Comparison of ENCODE assay signal across 16 cellular contexts in genomic region chr18:13589943-13590342, GRCh38.
"Had no signal": no experiment of that assay in that cellular context is flagged by ENCODE, and none has a peak within 500 bp of the region (broad histone marks: within the 10 kb centered on the region; RNA-seq: fewer than 3 reads in every experiment).

No MANE protein-coding gene starts in this region.

- H3K27ac Mint-ChIP-seq: T-cell, type B pancreatic cell had no signal

- H3K27me3 Mint-ChIP-seq: T-cell, type B pancreatic cell had no signal

- H3K9me3 Mint-ChIP-seq: type B pancreatic cell had no signal

- H3K4me3 ChIP-seq: gastrocnemius medialis, heart left ventricle, lung, suprapubic skin had no signal

- H3K36me3 ChIP-seq: gastrocnemius medialis, heart left ventricle, neutrophil, suprapubic skin had no signal

- ATAC-seq: activated CD4-positive, CD25-positive, alpha-beta regulatory T cell treated with anti-CD3 and anti-CD28 coated beads, Interleukin-2, amount 50 U/mL, for 24 hours; activated T-cell treated with anti-CD3 and anti-CD28 coated beads, Interleukin-2, amount 50 U/mL, for 4 hours; gastrocnemius medialis; left cardiac atrium; T-cell had no signal

- H3K27ac ChIP-seq: gastrocnemius medialis, heart left ventricle, neutrophil, suprapubic skin had no signal

- DNase-seq: activated gamma-delta T cell treated with Interleukin-2 at 50 U/mL for 16 hours; activated T-cell treated with anti-CD3 and anti-CD28 coated beads, Interleukin-2, amount 50 U/mL, for 4 hours; gastrocnemius medialis; heart left ventricle; left cardiac atrium; midbrain; retina; stimulated activated CD4-positive, alpha-beta T cell treated with anti-CD3 and anti-CD28 coated beads, Interleukin-4, amount 100 ng/mL, for 1 hour; stimulated activated naive CD4-positive, alpha-beta T cell; T-cell; T-helper 9 cell had no signal

- H3K36me3 Mint-ChIP-seq: type B pancreatic cell had no signal

- H3K4me3 Mint-ChIP-seq: activated T-cell treated with anti-CD3 and anti-CD28 coated beads, Interleukin-2, amount 50 U/mL, for 4 hours; T-cell; type B pancreatic cell had no signal

- H3K27me3 ChIP-seq: gastrocnemius medialis, heart left ventricle, neutrophil, suprapubic skin had no signal

- H3K9me3 ChIP-seq: gastrocnemius medialis, heart left ventricle, neutrophil, suprapubic skin had no signal
